8 cellular contexts compared by ENCODE assay signal in the genomic region with DNA sequence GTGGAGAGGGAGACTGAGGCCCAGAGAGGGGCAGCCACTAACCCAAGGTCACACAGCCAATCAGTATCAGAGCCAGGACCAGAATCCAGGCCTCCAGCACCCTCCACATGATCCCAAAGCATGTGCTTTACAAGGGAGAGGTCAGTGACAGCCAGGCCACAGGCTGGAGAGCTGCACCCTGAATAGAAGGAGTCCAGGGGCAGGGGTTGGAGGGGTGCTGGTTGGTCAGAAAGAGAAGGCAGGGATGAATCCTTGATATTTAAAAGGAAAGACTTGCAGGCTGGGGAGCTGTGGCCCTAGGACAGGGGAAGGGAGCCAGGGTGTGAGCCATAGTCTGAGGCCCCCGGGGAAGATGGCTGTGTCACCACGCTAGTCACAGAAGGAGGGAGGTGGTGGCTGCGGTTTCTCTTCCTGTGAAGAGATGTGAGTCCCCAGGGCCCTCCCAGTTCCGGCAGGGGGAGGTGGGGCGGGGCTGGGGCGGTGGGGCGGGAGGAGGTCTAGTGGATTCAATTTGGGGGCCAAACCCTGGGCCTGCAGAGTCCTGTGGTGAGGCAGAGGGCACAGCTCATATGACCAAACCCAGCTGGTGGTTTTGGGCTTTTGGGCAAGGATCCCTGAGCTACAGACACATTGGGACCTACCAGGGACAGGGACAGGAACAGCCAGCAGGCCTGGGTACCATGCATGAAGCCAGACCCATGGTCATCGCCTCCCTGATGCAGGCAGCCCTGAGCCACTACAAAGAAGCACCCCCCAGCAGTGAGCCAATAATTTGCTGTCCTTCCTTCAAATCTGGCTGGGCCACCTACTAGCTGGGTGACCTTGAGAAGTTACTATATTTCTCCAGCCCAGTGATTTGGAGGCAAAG. TPM values are rescaled to one million over a fixed set of nuclear protein-coding genes. Genes with fewer than 3 reads are reported as not detected.
DNase-seq lines count a peak whose midpoint lies in the region; ATAC-seq and TF ChIP-seq lines count a peak whose summit lies in the region.

No MANE protein-coding gene starts in this region.

- CTCF ChIA-PET in activated naive CD4-positive, alpha-beta T cell treated with anti-CD3 and anti-CD28 coated beads for 36 hours (lab: Charles Lee): interaction anchor here (0.6 to 5.3 kb wide), 9 partner anchors 7 to 74 kb away, joined by 3 to 33 read pairs (median 4); a partner anchor contains a TSS

- intact Hi-C loops in activated naive CD4-positive, alpha-beta T cell treated with anti-CD3 and anti-CD28 coated beads for 36 hours (cut with micrococcal nuclease): loop anchor here (1.0 to 10.0 kb wide), 10 partner anchors 8 to 865 kb away; a partner anchor contains a TSS
- intact Hi-C loops in lower lobe of right lung (cut with DNase I): no loop called here

- H3K9me3 ChIP-seq in lower lobe of right lung: no peaks in the 10 kb centered on the region

- peak overlapping the region; percentile 8 for H3K4me3 ChIP-seq in lower lobe of right lung

- peaks cover 84% of the 10 kb centered on the region for H3K36me3 Mint-ChIP-seq in activated naive CD4-positive, alpha-beta T cell treated with anti-CD3 and anti-CD28 coated beads for 36 hours (ENCODE audit: low read depth)

- H3K4me1 ChIP-seq in lower lobe of right lung: peaks cover 35% of the 10 kb centered on the region

- ATAC-seq in HG02973 (IDR thresholded peaks at IDR 0.05; ENCODE audit: unreplicated experiment): peak; percentile 48
- ATAC-seq in lower lobe of right lung: peak; percentile 81 to 82
- ATAC-seq in stimulated activated naive CD8-positive, alpha-beta T cell treated with anti-CD3 and anti-CD28 coated beads, Interleukin-15, Interleukin-2, amounts not matched to agents 100 U/mL and 50 U/mL, for 24 hours: peak; percentile 74

- H3K27ac Mint-ChIP-seq in activated naive CD4-positive, alpha-beta T cell treated with anti-CD3 and anti-CD28 coated beads for 36 hours: peak overlapping the region; percentile 98

- H3K27me3 ChIP-seq in lower lobe of right lung (ENCODE audit: low read depth): no peaks in the 10 kb centered on the region

- peaks cover 31% of the 10 kb centered on the region for H3K36me3 ChIP-seq in lower lobe of right lung

- peak overlapping the region; percentile 67 for H3K4me3 Mint-ChIP-seq in activated naive CD4-positive, alpha-beta T cell treated with anti-CD3 and anti-CD28 coated beads for 36 hours

- TF ChIP-seq CTCF in lower lobe of right lung (IDR thresholded peaks at IDR 0.05): no peak

- no peaks in the 10 kb centered on the region for H3K27me3 Mint-ChIP-seq in activated naive CD4-positive, alpha-beta T cell treated with anti-CD3 and anti-CD28 coated beads for 36 hours (ENCODE audit: low read depth)

- DNase-seq in GF-D8 (lab: John Stamatoyannopoulos, UW) (peak; percentile 79), SKM-1 treated with dmso at 0.1 percent for 144 hours (lab: John Stamatoyannopoulos, UW; ENCODE audit: unreplicated experiment) (peak; percentile 20), lower lobe of right lung (peak; percentile 80), NCI-H1436 treated with DMSO at 0.1 percent for 48 hours (lab: John Stamatoyannopoulos, UW) (no peak), NCI-H1105 (lab: John Stamatoyannopoulos, UW) (no peak)
- peak; percentile 98 for DNase-seq in activated naive CD4-positive, alpha-beta T cell treated with anti-CD3 and anti-CD28 coated beads for 36 hours
- DNase-seq in stimulated activated naive CD8-positive, alpha-beta T cell treated with anti-CD3 and anti-CD28 coated beads, Interleukin-15, Interleukin-2, amounts not matched to agents 100 U/mL and 50 U/mL, for 24 hours: peak; percentile 91

- H3K9me3 Mint-ChIP-seq in activated naive CD4-positive, alpha-beta T cell treated with anti-CD3 and anti-CD28 coated beads for 36 hours: no peaks in the 10 kb centered on the region

- H3K27ac ChIP-seq in lower lobe of right lung: peak overlapping the region; percentile 81

- H3K4me1 Mint-ChIP-seq in activated naive CD4-positive, alpha-beta T cell treated with anti-CD3 and anti-CD28 coated beads for 36 hours (ENCODE audit: low read depth): peaks cover 90% of the 10 kb centered on the region

RNA-seq across cellular contexts. Expression of a gene that starts 14.0 kb away (rescaled TPM):
- 100 to 1,000 TPM; 728 to 759 TPM for total RNA-seq in activated naive CD4-positive, alpha-beta T cell treated with anti-CD3 and anti-CD28 coated beads for 36 hours
- 111 TPM for total RNA-seq in lower lobe of right lung

RNA-seq across cellular contexts. Expression of a gene that starts 17.8 kb away (rescaled TPM):
- total RNA-seq in activated naive CD4-positive, alpha-beta T cell treated with anti-CD3 and anti-CD28 coated beads for 36 hours: 10 to 100 TPM; 28.1 to 28.6 TPM
- not detected for total RNA-seq in lower lobe of right lung

RNA-seq across cellular contexts. Expression of a gene that starts 42.0 kb away (rescaled TPM):
- total RNA-seq in activated naive CD4-positive, alpha-beta T cell treated with anti-CD3 and anti-CD28 coated beads for 36 hours: 10 to 100 TPM; 13.4 to 13.6 TPM
- 5.3 TPM for total RNA-seq in lower lobe of right lung

RNA-seq across cellular contexts. Expression of a gene that starts 52.3 kb away (rescaled TPM):
- total RNA-seq in activated naive CD4-positive, alpha-beta T cell treated with anti-CD3 and anti-CD28 coated beads for 36 hours: 10 to 100 TPM; 30.5 to 34.0 TPM
- total RNA-seq in lower lobe of right lung: 45.4 TPM

Comparison
In these comparisons a context has a peak if more than half of its experiments do, and no peak if none do; other contexts are left out.
1. DNase-seq: peak in GF-D8 (single experiment), SKM-1 treated with dmso at 0.1 percent for 144 hours (single experiment), activated naive CD4-positive, alpha-beta T cell treated with anti-CD3 and anti-CD28 coated beads for 36 hours (single experiment), lower lobe of right lung (single experiment) and stimulated activated naive CD8-positive, alpha-beta T cell treated with anti-CD3 and anti-CD28 coated beads, Interleukin-15, Interleukin-2, amounts not matched to agents 100 U/mL and 50 U/mL, for 24 hours (single experiment); none in NCI-H1436 treated with DMSO at 0.1 percent for 48 hours (single experiment) and NCI-H1105 (single experiment).
2. RNA of a gene that starts 17.8 kb away (total RNA-seq): 28.1 to 28.6 TPM in activated naive CD4-positive, alpha-beta T cell treated with anti-CD3 and anti-CD28 coated beads for 36 hours; not detected in lower lobe of right lung (single experiment); every median in the first group is over 10 times any median in the second.
3. Peak in every context shown above with its lines, with median percentiles within 50 percentile points of each other: ATAC-seq.